In genomic region chr7:146028251-146028750, GRCh38 we compare ENCODE assay signal across 5 cellular contexts.
"Had no signal": no experiment of that assay in that cellular context is flagged by ENCODE, and none has a peak within 500 bp of the region (broad histone marks: within the 10 kb centered on the region; RNA-seq: fewer than 3 reads in every experiment).

No MANE protein-coding gene starts in this region.

- ATAC-seq: GM23338, K562 had no signal

- H3K4me3 ChIP-seq: GM23338, K562 had no signal

- H3K27ac Mint-ChIP-seq: GM23338, H9 had no signal

- H3K4me3 Mint-ChIP-seq: GM23338, H9 had no signal

- DNase-seq: H9, HCEC 1CT, IMR-90 had no signal

- H3K4me1 Mint-ChIP-seq: GM23338, H9 had no signal
